In genomic region chrY:12327748-12328147, GRCh38 we compare ENCODE assay signal across 27 cellular contexts.
"Had no signal": no experiment of that assay in that cellular context is flagged by ENCODE, and none has a peak within 500 bp of the region (broad histone marks: within the 10 kb centered on the region; RNA-seq: fewer than 3 reads in every experiment).

No MANE protein-coding gene starts in this region.

- H3K27me3 ChIP-seq: dorsolateral prefrontal cortex, esophagus squamous epithelium, gastrocnemius medialis, hepatocyte had no signal

- H3K4me3 ChIP-seq: coronary artery, dorsolateral prefrontal cortex, esophagus squamous epithelium, gastrocnemius medialis, hepatocyte, left ventricle myocardium inferior, lower lobe of right lung, mucosa of descending colon had no signal

- DNase-seq: dermis blood vessel endothelial cell; dorsolateral prefrontal cortex; effector CD4-positive, alpha-beta T cell; effector memory CD4-positive, alpha-beta T cell; erythroblast; esophagus squamous epithelium; foreskin melanocyte; glutamatergic neuron; head of caudate nucleus; hypothalamus; immature natural killer cell; islet precursor cell; kidney; kidney glomerular epithelial cell; left colon; left ventricle myocardium inferior; lower lobe of right lung; mesenchymal stem cell; mucosa of descending colon; naive B cell; naive thymus-derived CD8-positive, alpha-beta T cell had no signal

- H3K27ac ChIP-seq: coronary artery, dorsolateral prefrontal cortex, epithelial cell of prostate, esophagus squamous epithelium, gastrocnemius medialis, hepatocyte, left ventricle myocardium inferior, lower lobe of right lung had no signal

- H3K36me3 ChIP-seq: esophagus squamous epithelium, gastrocnemius medialis, left ventricle myocardium inferior, lower lobe of right lung had no signal

- H3K9me3 ChIP-seq: esophagus squamous epithelium, gastrocnemius medialis, left ventricle myocardium inferior, lower lobe of right lung, mucosa of descending colon had no signal

- ATAC-seq: esophagus mucosa; gastrocnemius medialis; left colon; left lobe of liver; lower lobe of right lung; mucosa of descending colon; naive thymus-derived CD8-positive, alpha-beta T cell had no signal

- H3K4me1 ChIP-seq: esophagus squamous epithelium, gastrocnemius medialis, left ventricle myocardium inferior, lower lobe of right lung had no signal
